Comparison of ENCODE assay signal across 26 cellular contexts in genomic region chr1:38780133-38780532, GRCh38.
"Had no signal": no experiment of that assay in that cellular context is flagged by ENCODE, and none has a peak within 500 bp of the region (broad histone marks: within the 10 kb centered on the region; RNA-seq: fewer than 3 reads in every experiment).

No MANE protein-coding gene starts in this region.

- H3K4me1 Mint-ChIP-seq: immature natural killer cell; mesothelial cell of epicardium; stimulated activated effector memory CD8-positive, alpha-beta T cell treated with anti-CD3 and anti-CD28 coated beads, Interleukin-12 subunit alpha, Interleukin-12 subunit beta, amount 100 ng/mL, for 72 hours had no signal

- H3K36me3 Mint-ChIP-seq: immature natural killer cell; mesothelial cell of epicardium; naive B cell; natural killer cell treated with Interleukin-12 subunit alpha and Interleukin-12 subunit beta and Interleukin-15 and Interleukin-18, amount 100 ng/mL, for 72 hours; stimulated activated effector memory CD8-positive, alpha-beta T cell treated with anti-CD3 and anti-CD28 coated beads, Interleukin-12 subunit alpha, Interleukin-12 subunit beta, amount 100 ng/mL, for 72 hours; type B pancreatic cell had no signal

- H3K9me3 ChIP-seq: left ventricle myocardium inferior, ovary, suprapubic skin, thoracic aorta, tibial artery, uterus had no signal

- H3K27ac Mint-ChIP-seq: immature natural killer cell; mesothelial cell of epicardium; naive B cell; natural killer cell treated with Interleukin-12 subunit alpha and Interleukin-12 subunit beta and Interleukin-15 and Interleukin-18, amount 100 ng/mL, for 72 hours; progenitor cell of endocrine pancreas; stimulated activated effector memory CD8-positive, alpha-beta T cell treated with anti-CD3 and anti-CD28 coated beads, Interleukin-12 subunit alpha, Interleukin-12 subunit beta, amount 100 ng/mL, for 72 hours; stimulated activated naive CD8-positive, alpha-beta T cell treated with anti-CD3 and anti-CD28 coated beads, Interleukin-15, Interleukin-2, amounts not matched to agents 100 ng/mL and 50 ng/mL, for 24 hours; type B pancreatic cell had no signal

- H3K9me3 Mint-ChIP-seq: immature natural killer cell; mesothelial cell of epicardium; natural killer cell treated with Interleukin-12 subunit alpha and Interleukin-12 subunit beta and Interleukin-15 and Interleukin-18, amount 100 ng/mL, for 72 hours; stimulated activated effector memory CD8-positive, alpha-beta T cell treated with anti-CD3 and anti-CD28 coated beads, Interleukin-12 subunit alpha, Interleukin-12 subunit beta, amount 100 ng/mL, for 72 hours; stimulated activated naive CD8-positive, alpha-beta T cell treated with anti-CD3 and anti-CD28 coated beads, Interleukin-15, Interleukin-2, amounts not matched to agents 100 ng/mL and 50 ng/mL, for 24 hours; type B pancreatic cell had no signal

- H3K27me3 ChIP-seq: ovary had no signal

- H3K36me3 ChIP-seq: left ventricle myocardium inferior, ovary, suprapubic skin, thoracic aorta, tibial artery, uterus had no signal

- ATAC-seq: natural killer cell treated with Interleukin-12 subunit alpha and Interleukin-12 subunit beta and Interleukin-15 and Interleukin-18, amount 100 ng/mL, for 72 hours; right cardiac atrium; sciatic nerve; stimulated activated effector memory CD8-positive, alpha-beta T cell treated with anti-CD3 and anti-CD28 coated beads, Interleukin-12 subunit alpha, Interleukin-12 subunit beta, amount 100 ng/mL, for 72 hours had no signal

- H3K4me3 Mint-ChIP-seq: immature natural killer cell; mesothelial cell of epicardium; naive B cell; natural killer cell treated with Interleukin-12 subunit alpha and Interleukin-12 subunit beta and Interleukin-15 and Interleukin-18, amount 100 ng/mL, for 72 hours; stimulated activated effector memory CD8-positive, alpha-beta T cell treated with anti-CD3 and anti-CD28 coated beads, Interleukin-12 subunit alpha, Interleukin-12 subunit beta, amount 100 ng/mL, for 72 hours; stimulated activated naive CD8-positive, alpha-beta T cell treated with anti-CD3 and anti-CD28 coated beads, Interleukin-15, Interleukin-2, amounts not matched to agents 100 ng/mL and 50 ng/mL, for 24 hours; type B pancreatic cell had no signal

- H3K27ac ChIP-seq: left ventricle myocardium inferior, ovary, skin epidermis, suprapubic skin, thoracic aorta, tibial artery, uterus had no signal

- DNase-seq: hypothalamus; immature natural killer cell; islet precursor cell; left ventricle myocardium inferior; mesendoderm; naive B cell; ovary; right cardiac atrium; stimulated activated CD4-positive, alpha-beta T cell treated with anti-CD3 and anti-CD28 coated beads, Interleukin-12 subunit alpha, Interleukin-12 subunit beta, amount 100 ng/mL, for 4 hours; stimulated activated CD4-positive, alpha-beta T cell treated with anti-CD3 and anti-CD28 coated beads, Interleukin-15, amount 100 ng/mL, for 24 hours; stimulated activated CD4-positive, alpha-beta T cell treated with anti-CD3 and anti-CD28 coated beads, Interleukin-2, amount 100 ng/mL, for 24 hours; stimulated activated CD4-positive, alpha-beta T cell treated with anti-CD3 and anti-CD28 coated beads, Interleukin-4, amount 100 ng/mL, for 1 hour; stimulated activated naive CD4-positive, alpha-beta T cell; tibial artery; uterus had no signal

- H3K4me3 ChIP-seq: left ventricle myocardium inferior, lung, ovary, skin epidermis, suprapubic skin, thoracic aorta, tibial artery, uterus had no signal

- H3K4me1 ChIP-seq: tibial artery, uterus had no signal
